Comparison of ENCODE assay signal across 1 cellular context in genomic region chr5:98775962-98776687, GRCh38.
TF ChIP-seq lines count a peak whose summit lies in the region.

No MANE protein-coding gene starts in this region.

TF ChIP-seq in GM12878, 131 proteins besides CTCF, POLR2A, EP300 and RAD21 (continued from another document):
- TF ChIP-seq ELK1 (IDR thresholded peaks at IDR 0.05; ENCODE audit: low read depth, low read length) (no peak), GABPA (IDR thresholded peaks at IDR 0.05; ENCODE audit: low read depth) (no peak), RFX5 (IDR thresholded peaks at IDR 0.05; ENCODE audit: low read depth, low read length) (no peak), YBX1 (IDR thresholded peaks at IDR 0.05) (no peak), TARDBP (IDR thresholded peaks at IDR 0.05; ENCODE audit: borderline replicate concordance) (no peak), CBFB (IDR thresholded peaks at IDR 0.05; ENCODE audit: low read depth) (no peak), MTA3 (IDR thresholded peaks at IDR 0.05; ENCODE audit: borderline replicate concordance, low read length) (no peak), BCL11A (IDR thresholded peaks at IDR 0.05; ENCODE audit: low read depth, low read length) (no peak), SKIL (IDR thresholded peaks at IDR 0.05; ENCODE audit: low read depth, poor library complexity, severe bottlenecking) (no peak)
